2 cellular contexts compared by ENCODE assay signal in genomic region chr9:95779597-95779996, GRCh38.
TF ChIP-seq lines count a peak whose summit lies in the region.

No MANE protein-coding gene starts in this region.

TF ChIP-seq in HEK293, 187 proteins besides CTCF, POLR2A, EP300 and RAD21 (continued from another document and continues in another):
- TF ChIP-seq ZNF518A (tag by site-specific recombination; conservative IDR thresholded peaks at IDR 0.05; ENCODE audit: low read depth) (peak; percentile 81), ZNF426 (tag by site-specific recombination; IDR thresholded peaks at IDR 0.05) (peak; percentile 71), ZBTB21 (tag by site-specific recombination; IDR thresholded peaks at IDR 0.05) (0 out of 2 replicates have a peak, but pooled peaks have one; percentile 28), ZNF555 (tag by site-specific recombination; conservative IDR thresholded peaks at IDR 0.05) (peak; percentile 70), ZNF510 (tag by site-specific recombination; IDR thresholded peaks at IDR 0.05; ENCODE audit: insufficient replicate concordance) (peak; percentile 39), ZNF19 (tag by site-specific recombination; IDR thresholded peaks at IDR 0.05; ENCODE audit: low read depth) (0 out of 2 replicates have a peak, but pooled peaks have one; percentile 28), ZNF433 (tag by site-specific recombination; IDR thresholded peaks at IDR 0.05; ENCODE audit: low read depth) (peak; percentile 36; the same call in 1 of the 2 replicates), ZNF558 (tag by site-specific recombination; IDR thresholded peaks at IDR 0.05) (0 out of 2 replicates have a peak, but pooled peaks have one; percentile 33), ZNF140 (tag by site-specific recombination; IDR thresholded peaks at IDR 0.05) (peak; percentile 36; the same call in 1 of the 2 replicates), ZNF266 (tag by site-specific recombination; IDR thresholded peaks at IDR 0.05; ENCODE audit: low read depth) (peak; percentile 80), ZNF623 (tag by site-specific recombination; IDR thresholded peaks at IDR 0.05) (peak; percentile 49), ZBTB8A (tag by site-specific recombination; IDR thresholded peaks at IDR 0.05) (peak; percentile 63)
- TF ChIP-seq, protein P1, sequence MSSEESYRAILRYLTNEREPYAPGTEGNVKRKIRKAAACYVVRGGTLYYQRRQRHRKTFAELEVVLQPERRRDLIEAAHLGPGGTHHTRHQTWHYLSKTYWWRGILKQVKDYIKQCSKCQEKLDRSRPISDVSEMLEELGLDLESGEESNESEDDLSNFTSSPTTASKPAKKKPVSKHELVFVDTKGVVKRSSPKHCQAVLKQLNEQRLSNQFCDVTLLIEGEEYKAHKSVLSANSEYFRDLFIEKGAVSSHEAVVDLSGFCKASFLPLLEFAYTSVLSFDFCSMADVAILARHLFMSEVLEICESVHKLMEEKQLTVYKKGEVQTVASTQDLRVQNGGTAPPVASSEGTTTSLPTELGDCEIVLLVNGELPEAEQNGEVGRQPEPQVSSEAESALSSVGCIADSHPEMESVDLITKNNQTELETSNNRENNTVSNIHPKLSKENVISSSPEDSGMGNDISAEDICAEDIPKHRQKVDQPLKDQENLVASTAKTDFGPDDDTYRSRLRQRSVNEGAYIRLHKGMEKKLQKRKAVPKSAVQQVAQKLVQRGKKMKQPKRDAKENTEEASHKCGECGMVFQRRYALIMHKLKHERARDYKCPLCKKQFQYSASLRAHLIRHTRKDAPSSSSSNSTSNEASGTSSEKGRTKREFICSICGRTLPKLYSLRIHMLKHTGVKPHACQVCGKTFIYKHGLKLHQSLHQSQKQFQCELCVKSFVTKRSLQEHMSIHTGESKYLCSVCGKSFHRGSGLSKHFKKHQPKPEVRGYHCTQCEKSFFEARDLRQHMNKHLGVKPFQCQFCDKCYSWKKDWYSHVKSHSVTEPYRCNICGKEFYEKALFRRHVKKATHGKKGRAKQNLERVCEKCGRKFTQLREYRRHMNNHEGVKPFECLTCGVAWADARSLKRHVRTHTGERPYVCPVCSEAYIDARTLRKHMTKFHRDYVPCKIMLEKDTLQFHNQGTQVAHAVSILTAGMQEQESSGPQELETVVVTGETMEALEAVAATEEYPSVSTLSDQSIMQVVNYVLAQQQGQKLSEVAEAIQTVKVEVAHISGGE (tag by site-specific recombination; conservative IDR thresholded peaks at IDR 0.05; ENCODE audit: low read depth) = peak; percentile 66
- TF ChIP-seq, protein P2, sequence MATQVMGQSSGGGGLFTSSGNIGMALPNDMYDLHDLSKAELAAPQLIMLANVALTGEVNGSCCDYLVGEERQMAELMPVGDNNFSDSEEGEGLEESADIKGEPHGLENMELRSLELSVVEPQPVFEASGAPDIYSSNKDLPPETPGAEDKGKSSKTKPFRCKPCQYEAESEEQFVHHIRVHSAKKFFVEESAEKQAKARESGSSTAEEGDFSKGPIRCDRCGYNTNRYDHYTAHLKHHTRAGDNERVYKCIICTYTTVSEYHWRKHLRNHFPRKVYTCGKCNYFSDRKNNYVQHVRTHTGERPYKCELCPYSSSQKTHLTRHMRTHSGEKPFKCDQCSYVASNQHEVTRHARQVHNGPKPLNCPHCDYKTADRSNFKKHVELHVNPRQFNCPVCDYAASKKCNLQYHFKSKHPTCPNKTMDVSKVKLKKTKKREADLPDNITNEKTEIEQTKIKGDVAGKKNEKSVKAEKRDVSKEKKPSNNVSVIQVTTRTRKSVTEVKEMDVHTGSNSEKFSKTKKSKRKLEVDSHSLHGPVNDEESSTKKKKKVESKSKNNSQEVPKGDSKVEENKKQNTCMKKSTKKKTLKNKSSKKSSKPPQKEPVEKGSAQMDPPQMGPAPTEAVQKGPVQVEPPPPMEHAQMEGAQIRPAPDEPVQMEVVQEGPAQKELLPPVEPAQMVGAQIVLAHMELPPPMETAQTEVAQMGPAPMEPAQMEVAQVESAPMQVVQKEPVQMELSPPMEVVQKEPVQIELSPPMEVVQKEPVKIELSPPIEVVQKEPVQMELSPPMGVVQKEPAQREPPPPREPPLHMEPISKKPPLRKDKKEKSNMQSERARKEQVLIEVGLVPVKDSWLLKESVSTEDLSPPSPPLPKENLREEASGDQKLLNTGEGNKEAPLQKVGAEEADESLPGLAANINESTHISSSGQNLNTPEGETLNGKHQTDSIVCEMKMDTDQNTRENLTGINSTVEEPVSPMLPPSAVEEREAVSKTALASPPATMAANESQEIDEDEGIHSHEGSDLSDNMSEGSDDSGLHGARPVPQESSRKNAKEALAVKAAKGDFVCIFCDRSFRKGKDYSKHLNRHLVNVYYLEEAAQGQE (tag by site-specific recombination; IDR thresholded peaks at IDR 0.05) = peak; percentile 52

TF ChIP-seq in K562, 482 proteins besides CTCF, POLR2A, EP300 and RAD21 (continued from another document):
- 0 out of 2 replicates have a peak, but pooled peaks have one; percentile 31 for TF ChIP-seq FOSL1 (tag; conservative IDR thresholded peaks at IDR 0.05)
